Comparison of ENCODE assay signal across 1 cellular context in the genomic region with DNA sequence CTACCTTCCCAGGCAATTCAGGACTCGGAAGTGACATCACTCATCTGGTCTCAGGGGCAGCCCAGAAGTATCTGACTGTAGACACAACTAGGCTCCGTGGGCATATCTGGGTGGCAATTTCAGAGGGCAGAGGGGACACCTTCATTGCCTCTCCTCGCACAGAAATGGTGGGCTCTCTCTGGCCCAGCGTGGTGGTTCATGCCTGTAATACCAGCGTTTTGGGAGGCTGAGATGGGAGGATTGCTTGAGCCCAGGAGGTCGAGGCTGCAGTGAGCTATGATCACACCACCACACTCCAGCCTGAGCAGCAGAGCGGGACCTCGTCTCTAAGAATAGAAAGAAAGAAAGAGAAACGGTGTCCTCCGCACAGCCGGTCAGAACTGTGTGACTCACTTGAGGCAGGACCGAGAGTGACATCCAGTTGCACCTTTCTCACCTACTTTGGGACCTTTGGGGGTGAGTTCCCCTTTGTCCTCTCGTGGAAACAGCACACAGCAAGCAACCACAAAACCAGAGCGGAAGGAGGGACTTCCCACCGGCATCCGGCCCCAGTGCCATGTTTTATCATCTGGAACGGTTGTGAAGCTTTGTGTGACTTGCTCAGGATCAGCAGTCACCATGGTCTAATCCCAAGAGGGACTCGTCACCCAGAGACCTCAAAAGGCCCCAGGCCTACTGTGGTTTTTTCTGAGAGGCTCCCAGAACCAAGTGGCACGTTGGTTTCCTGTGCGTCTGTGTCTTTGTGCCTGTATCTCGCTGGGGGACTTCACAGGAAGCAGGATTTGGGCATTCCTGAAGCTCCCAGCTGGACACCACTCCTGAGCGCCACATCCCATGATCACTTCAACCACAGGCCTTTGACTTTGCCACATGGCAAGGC.
TF ChIP-seq lines count a peak whose summit lies in the region.

No MANE protein-coding gene starts in this region.

TF ChIP-seq in GM12878, 131 proteins besides CTCF, POLR2A, EP300 and RAD21 (continued from another document and continues in another):
- peak; percentile 99 for TF ChIP-seq SKIL (IDR thresholded peaks at IDR 0.05; ENCODE audit: low read depth, poor library complexity, severe bottlenecking)
- no peak for TF ChIP-seq MYC (IDR thresholded peaks at IDR 0.05; ENCODE audit: insufficient read depth, insufficient read length, insufficient replicate concordance, low read length, severe bottlenecking)
- TF ChIP-seq LARP7 (IDR thresholded peaks at IDR 0.05): peak; percentile 57; the same call in 1 of the 2 replicates
- TF ChIP-seq HDAC2 (IDR thresholded peaks at IDR 0.05): no peak; the same call in 1 of the 2 replicates
- no peak for TF ChIP-seq SREBF2 (IDR thresholded peaks at IDR 0.05; ENCODE audit: low read length)
- TF ChIP-seq POLR2AphosphoS5 (IDR thresholded peaks at IDR 0.05; ENCODE audit: low read length): peak; percentile 61; the same call in 1 of the 2 replicates
- TF ChIP-seq ZBTB4 (CRISPR knock-in tag; IDR thresholded peaks at IDR 0.05): no peak
- peak; percentile 64 for TF ChIP-seq MXI1 (IDR thresholded peaks at IDR 0.05; ENCODE audit: low read depth, low read length)
- peak; percentile 77 for TF ChIP-seq TCF7 (IDR thresholded peaks at IDR 0.05; ENCODE audit: borderline replicate concordance)
- TF ChIP-seq, protein P1, sequence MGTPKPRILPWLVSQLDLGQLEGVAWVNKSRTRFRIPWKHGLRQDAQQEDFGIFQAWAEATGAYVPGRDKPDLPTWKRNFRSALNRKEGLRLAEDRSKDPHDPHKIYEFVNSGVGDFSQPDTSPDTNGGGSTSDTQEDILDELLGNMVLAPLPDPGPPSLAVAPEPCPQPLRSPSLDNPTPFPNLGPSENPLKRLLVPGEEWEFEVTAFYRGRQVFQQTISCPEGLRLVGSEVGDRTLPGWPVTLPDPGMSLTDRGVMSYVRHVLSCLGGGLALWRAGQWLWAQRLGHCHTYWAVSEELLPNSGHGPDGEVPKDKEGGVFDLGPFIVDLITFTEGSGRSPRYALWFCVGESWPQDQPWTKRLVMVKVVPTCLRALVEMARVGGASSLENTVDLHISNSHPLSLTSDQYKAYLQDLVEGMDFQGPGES (IDR thresholded peaks at IDR 0.05): no peak
- TF ChIP-seq SMC3 (IDR thresholded peaks at IDR 0.05; ENCODE audit: borderline replicate concordance, low read length): no peak
- no peak for TF ChIP-seq RBBP5 (conservative IDR thresholded peaks at IDR 0.05)
- TF ChIP-seq WRNIP1 (IDR thresholded peaks at IDR 0.05; ENCODE audit: borderline replicate concordance, low read depth, low read length): no peak; the same call in 1 of the 2 replicates
- peak; percentile 100 for TF ChIP-seq GATAD2B (conservative IDR thresholded peaks at IDR 0.05; ENCODE audit: low read depth)
- TF ChIP-seq, protein P2, sequence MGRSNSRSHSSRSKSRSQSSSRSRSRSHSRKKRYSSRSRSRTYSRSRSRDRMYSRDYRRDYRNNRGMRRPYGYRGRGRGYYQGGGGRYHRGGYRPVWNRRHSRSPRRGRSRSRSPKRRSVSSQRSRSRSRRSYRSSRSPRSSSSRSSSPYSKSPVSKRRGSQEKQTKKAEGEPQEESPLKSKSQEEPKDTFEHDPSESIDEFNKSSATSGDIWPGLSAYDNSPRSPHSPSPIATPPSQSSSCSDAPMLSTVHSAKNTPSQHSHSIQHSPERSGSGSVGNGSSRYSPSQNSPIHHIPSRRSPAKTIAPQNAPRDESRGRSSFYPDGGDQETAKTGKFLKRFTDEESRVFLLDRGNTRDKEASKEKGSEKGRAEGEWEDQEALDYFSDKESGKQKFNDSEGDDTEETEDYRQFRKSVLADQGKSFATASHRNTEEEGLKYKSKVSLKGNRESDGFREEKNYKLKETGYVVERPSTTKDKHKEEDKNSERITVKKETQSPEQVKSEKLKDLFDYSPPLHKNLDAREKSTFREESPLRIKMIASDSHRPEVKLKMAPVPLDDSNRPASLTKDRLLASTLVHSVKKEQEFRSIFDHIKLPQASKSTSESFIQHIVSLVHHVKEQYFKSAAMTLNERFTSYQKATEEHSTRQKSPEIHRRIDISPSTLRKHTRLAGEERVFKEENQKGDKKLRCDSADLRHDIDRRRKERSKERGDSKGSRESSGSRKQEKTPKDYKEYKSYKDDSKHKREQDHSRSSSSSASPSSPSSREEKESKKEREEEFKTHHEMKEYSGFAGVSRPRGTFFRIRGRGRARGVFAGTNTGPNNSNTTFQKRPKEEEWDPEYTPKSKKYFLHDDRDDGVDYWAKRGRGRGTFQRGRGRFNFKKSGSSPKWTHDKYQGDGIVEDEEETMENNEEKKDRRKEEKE (IDR thresholded peaks at IDR 0.05): no peak
- TF ChIP-seq IKZF2 (IDR thresholded peaks at IDR 0.05): peak; percentile 99 to 100
- TF ChIP-seq NR2F1 (conservative IDR thresholded peaks at IDR 0.05): peak; percentile 99
- TF ChIP-seq, protein P3, sequence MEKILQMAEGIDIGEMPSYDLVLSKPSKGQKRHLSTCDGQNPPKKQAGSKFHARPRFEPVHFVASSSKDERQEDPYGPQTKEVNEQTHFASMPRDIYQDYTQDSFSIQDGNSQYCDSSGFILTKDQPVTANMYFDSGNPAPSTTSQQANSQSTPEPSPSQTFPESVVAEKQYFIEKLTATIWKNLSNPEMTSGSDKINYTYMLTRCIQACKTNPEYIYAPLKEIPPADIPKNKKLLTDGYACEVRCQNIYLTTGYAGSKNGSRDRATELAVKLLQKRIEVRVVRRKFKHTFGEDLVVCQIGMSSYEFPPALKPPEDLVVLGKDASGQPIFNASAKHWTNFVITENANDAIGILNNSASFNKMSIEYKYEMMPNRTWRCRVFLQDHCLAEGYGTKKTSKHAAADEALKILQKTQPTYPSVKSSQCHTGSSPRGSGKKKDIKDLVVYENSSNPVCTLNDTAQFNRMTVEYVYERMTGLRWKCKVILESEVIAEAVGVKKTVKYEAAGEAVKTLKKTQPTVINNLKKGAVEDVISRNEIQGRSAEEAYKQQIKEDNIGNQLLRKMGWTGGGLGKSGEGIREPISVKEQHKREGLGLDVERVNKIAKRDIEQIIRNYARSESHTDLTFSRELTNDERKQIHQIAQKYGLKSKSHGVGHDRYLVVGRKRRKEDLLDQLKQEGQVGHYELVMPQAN (conservative IDR thresholded peaks at IDR 0.05): peak; percentile 77; the same call in 1 of the 2 replicates
- peak; percentile 99 for TF ChIP-seq CBFB (IDR thresholded peaks at IDR 0.05; ENCODE audit: low read depth)
- TF ChIP-seq E4F1 (IDR thresholded peaks at IDR 0.05; ENCODE audit: borderline replicate concordance, partially characterized antibody): no peak
- no peak for TF ChIP-seq KDM1A (IDR thresholded peaks at IDR 0.05; ENCODE audit: borderline replicate concordance)
- TF ChIP-seq ESRRA (IDR thresholded peaks at IDR 0.05; ENCODE audit: low read length): 0 out of 2 replicates have a peak, but pooled peaks have one; percentile 50
- no peak for TF ChIP-seq SIX5 (IDR thresholded peaks at IDR 0.05; ENCODE audit: low read depth, low read length, severe bottlenecking)
- TF ChIP-seq SMAD5 (IDR thresholded peaks at IDR 0.05; ENCODE audit: low read depth): no peak
- TF ChIP-seq SMARCA5 (IDR thresholded peaks at IDR 0.05): peak; percentile 100
- TF ChIP-seq, protein P4, sequence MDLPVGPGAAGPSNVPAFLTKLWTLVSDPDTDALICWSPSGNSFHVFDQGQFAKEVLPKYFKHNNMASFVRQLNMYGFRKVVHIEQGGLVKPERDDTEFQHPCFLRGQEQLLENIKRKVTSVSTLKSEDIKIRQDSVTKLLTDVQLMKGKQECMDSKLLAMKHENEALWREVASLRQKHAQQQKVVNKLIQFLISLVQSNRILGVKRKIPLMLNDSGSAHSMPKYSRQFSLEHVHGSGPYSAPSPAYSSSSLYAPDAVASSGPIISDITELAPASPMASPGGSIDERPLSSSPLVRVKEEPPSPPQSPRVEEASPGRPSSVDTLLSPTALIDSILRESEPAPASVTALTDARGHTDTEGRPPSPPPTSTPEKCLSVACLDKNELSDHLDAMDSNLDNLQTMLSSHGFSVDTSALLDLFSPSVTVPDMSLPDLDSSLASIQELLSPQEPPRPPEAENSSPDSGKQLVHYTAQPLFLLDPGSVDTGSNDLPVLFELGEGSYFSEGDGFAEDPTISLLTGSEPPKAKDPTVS (IDR thresholded peaks at IDR 0.05; ENCODE audit: low read depth, low read length): no peak
- no peak for TF ChIP-seq NR2C1 (IDR thresholded peaks at IDR 0.05)
- TF ChIP-seq POU2F2 (IDR thresholded peaks at IDR 0.05; ENCODE audit: borderline replicate concordance, low read depth, low read length): peak; percentile 84
- TF ChIP-seq RFX5 (IDR thresholded peaks at IDR 0.05; ENCODE audit: low read depth, low read length): no peak
- peak; percentile 78; the same call in 1 of the 2 replicates for TF ChIP-seq IRF5 (IDR thresholded peaks at IDR 0.05; ENCODE audit: borderline replicate concordance)
- TF ChIP-seq, protein P5, sequence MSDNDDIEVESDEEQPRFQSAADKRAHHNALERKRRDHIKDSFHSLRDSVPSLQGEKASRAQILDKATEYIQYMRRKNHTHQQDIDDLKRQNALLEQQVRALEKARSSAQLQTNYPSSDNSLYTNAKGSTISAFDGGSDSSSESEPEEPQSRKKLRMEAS (IDR thresholded peaks at IDR 0.05; ENCODE audit: low read depth, low read length): no peak
- TF ChIP-seq SUPT20H (IDR thresholded peaks at IDR 0.05; ENCODE audit: borderline replicate concordance, control insufficient read depth, low read depth, low read length): no peak
- no peak for TF ChIP-seq CHD1 (IDR thresholded peaks at IDR 0.05; ENCODE audit: low read depth, low read length)
- TF ChIP-seq BHLHE40 (IDR thresholded peaks at IDR 0.05; ENCODE audit: borderline replicate concordance in 1 of 2, low read depth in 2 of 2, low read length in 1 of 2): peak; percentile 94 to 95
- peak; percentile 81; the same call in 1 of the 2 replicates for TF ChIP-seq CHD2 (IDR thresholded peaks at IDR 0.05; ENCODE audit: borderline replicate concordance, low read depth, low read length)
- TF ChIP-seq PAX8 (IDR thresholded peaks at IDR 0.05): peak; percentile 68; the same call in 1 of the 2 replicates
